ENCODE assay signal across 19 cellular contexts in the genomic region with DNA sequence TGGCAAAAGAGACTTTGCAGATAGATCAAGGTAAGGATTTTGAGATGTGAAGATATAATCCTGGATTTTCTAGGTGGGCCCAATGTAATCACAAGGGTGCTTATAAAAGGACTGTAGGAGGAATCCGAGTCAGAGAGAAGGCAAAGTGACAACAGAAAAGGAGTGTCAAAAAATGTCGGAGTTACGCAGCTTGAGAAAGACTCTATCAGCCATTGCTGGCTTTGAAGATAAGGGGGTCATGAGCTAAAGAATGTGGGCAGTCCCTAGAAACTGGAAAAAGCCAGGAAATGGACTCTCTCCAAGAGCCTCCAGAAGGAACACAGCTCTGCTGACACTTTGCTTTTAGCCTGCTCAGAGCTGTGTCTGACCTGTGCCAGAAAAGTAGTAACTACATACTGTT. TPM values are rescaled to one million over a fixed set of nuclear protein-coding genes. Genes with fewer than 3 reads are reported as not detected.
DNase-seq lines count a peak whose midpoint lies in the region; TF ChIP-seq lines count a peak whose summit lies in the region.
"Had no signal": no experiment of that assay in that cellular context is flagged by ENCODE, and none has a peak within 500 bp of the region (broad histone marks: within the 10 kb centered on the region; RNA-seq: fewer than 3 reads in every experiment).

No MANE protein-coding gene starts in this region.

- no peak overlapping the region for H2BK12ac ChIP-seq in neuronal stem cell (ENCODE audit: low read length)

- H3K79me1 ChIP-seq in neuronal stem cell (ENCODE audit: low read depth, low read length) = no peaks in the 10 kb centered on the region

- WGBS in neuronal stem cell (ENCODE audit: extremely low coverage in 2 of 2, insufficient read length in 2 of 2, insufficient replicate concordance in 1 of 2), 2 donors = no CpG with 5 or more reads among the region's 3 CpGs

- H3K4ac ChIP-seq in neuronal stem cell (ENCODE audit: low read length) = no peak overlapping the region

- peaks cover 2 to 3% of the 10 kb centered on the region in 2 donors for H3K4me1 ChIP-seq in neuronal stem cell (ENCODE audit: control insufficient read depth in 2 of 2, insufficient read depth in 1 of 2, low read depth in 1 of 2, low read length in 2 of 2)

- H3K9me3 ChIP-seq in neuronal stem cell (replicated peaks in 1 of 2; ENCODE audit: control insufficient read depth in 2 of 2, insufficient read depth in 1 of 2, low read depth in 1 of 2, low read length in 2 of 2) = no peaks in the 10 kb centered on the region
- H3K9me3 ChIP-seq: adrenal gland, SK-N-SH, testis had no signal

- H3K27ac ChIP-seq in neuronal stem cell (replicated peaks; ENCODE audit: low read length) = no peak overlapping the region
- H3K27ac ChIP-seq: testis had no signal

- no peak overlapping the region for H3K18ac ChIP-seq in neuronal stem cell (ENCODE audit: low read length)

- no peak overlapping the region for H2AK5ac ChIP-seq in neuronal stem cell (ENCODE audit: low read depth, low read length)

- no peak overlapping the region for H2BK5ac ChIP-seq in neuronal stem cell (ENCODE audit: low read length)

- peak overlapping the region; percentile 70 for H2AFZ ChIP-seq in neuronal stem cell (ENCODE audit: low read length)

- H3K36me3 ChIP-seq in neuronal stem cell (replicated peaks in 1 of 2; ENCODE audit: control insufficient read depth in 2 of 2, insufficient read depth in 2 of 2, low read length in 2 of 2) = no peaks in the 10 kb centered on the region
- H3K36me3 ChIP-seq: adrenal gland had no signal

- no peak overlapping the region for H4K91ac ChIP-seq in neuronal stem cell (ENCODE audit: low read depth, low read length, poor library complexity)

- H3K9ac ChIP-seq in neuronal stem cell (ENCODE audit: low read depth, low read length, poor library complexity) = no peak overlapping the region
- H3K9ac ChIP-seq: SK-N-SH had no signal

- H3K27me3 ChIP-seq in neuronal stem cell (ENCODE audit: control insufficient read depth in 3 of 3, insufficient read depth in 3 of 3, low read depth in 1 of 3, low read length in 3 of 3) = no peaks in the 10 kb centered on the region
- H3K27me3 ChIP-seq: adrenal gland, testis had no signal

- H3K14ac ChIP-seq in neuronal stem cell (ENCODE audit: low read length) = no peak overlapping the region

- TF ChIP-seq CTCF in fibroblast of pulmonary artery (IDR thresholded peaks at IDR 0.05; ENCODE audit: low read length, missing control alignments) = no peak

- no peak overlapping the region for H3K23ac ChIP-seq in neuronal stem cell (ENCODE audit: low read depth, low read length, poor library complexity)

- DNase-seq in OCI-M1 (lab: John Stamatoyannopoulos, UW) = peak; percentile 47
- peak; percentile 64 for DNase-seq in fibroblast of pulmonary artery (ENCODE audit: low read depth)
- DNase-seq in neuronal stem cell (ENCODE audit: low spot score) = no peak
- no peak for DNase-seq in NK-92 treated with Interleukin-12 subunit alpha and Interleukin-12 subunit beta, amount 100 ng/mL, for 24 hours (lab: John Stamatoyannopoulos, UW)
- no peak for DNase-seq in NCI-H187 treated with DMSO at 0.1 percent for 48 hours (lab: John Stamatoyannopoulos, UW)
- no peak for DNase-seq in DMS114 treated with DMSO at 0.1 percent for 48 hours (lab: John Stamatoyannopoulos, UW; ENCODE audit: unreplicated experiment)
- DNase-seq: activated CD4-positive, alpha-beta T cell treated with anti-CD3 and anti-CD28 coated beads, Interleukin-2, amount 50 U/mL, for 48 hours; activated gamma-delta T cell; adrenal gland; foreskin melanocyte; natural killer cell; NCI-H1092 treated with DMSO at 0.1 percent for 48 hours; NCI-H2081 treated with DMSO at 0.1 percent for 48 hours; posterior cingulate gyrus; RPMI8226; SK-N-SH; stimulated activated CD4-positive, alpha-beta T cell treated with anti-CD3 and anti-CD28 coated beads, Interleukin-1b, Interleukin-23, amount 100 ng/mL, for 48 hours; stimulated activated naive B cell treated with anti-CD40 and anti-IgM and Interleukin-4, amounts not matched to agents 10 μg/mL and 1 μg/mL and 100 μg/mL, for 72 hours; testis had no signal

- H2BK15ac ChIP-seq in neuronal stem cell (ENCODE audit: low read length) = no peak overlapping the region

- H4K8ac ChIP-seq in neuronal stem cell (ENCODE audit: low read depth, low read length) = no peak overlapping the region

- H3K4me2 ChIP-seq in neuronal stem cell (ENCODE audit: insufficient read depth, low read length, poor library complexity, severe bottlenecking) = no peak overlapping the region
- H3K4me2 ChIP-seq: SK-N-SH had no signal

- no peak overlapping the region for H2BK120ac ChIP-seq in neuronal stem cell (ENCODE audit: low read depth, low read length)

- H3K4me3 ChIP-seq in fibroblast of pulmonary artery (replicated peaks; ENCODE audit: low read depth, low read length) = no peak overlapping the region
- no peak overlapping the region for H3K4me3 ChIP-seq in neuronal stem cell (ENCODE audit: low read length in 2 of 2)
- H3K4me3 ChIP-seq: adrenal gland, testis had no signal

RNA-seq across cellular contexts. Expression of a gene that starts 8.7 kb away (rescaled TPM):
- polyA plus RNA-seq in neuronal stem cell (2013, experiment 1 of 2) = 126 TPM
- polyA plus RNA-seq in neuronal stem cell (2013, experiment 2 of 2) = 134 TPM

RNA-seq across cellular contexts. Expression of a gene that starts 9.1 kb away (rescaled TPM):
- polyA plus RNA-seq in neuronal stem cell (2013, experiment 1 of 2) = not detected
- polyA plus RNA-seq in neuronal stem cell (2013, experiment 2 of 2) = not detected
- polyA plus RNA-seq: adrenal gland, SK-N-SH had no signal

RNA-seq across cellular contexts. Expression of a gene that starts 17.1 kb away (rescaled TPM):
- not detected for polyA plus RNA-seq in neuronal stem cell (2013, experiment 1 of 2)
- not detected for polyA plus RNA-seq in neuronal stem cell (2013, experiment 2 of 2)

RNA-seq across cellular contexts. Expression of a gene that starts 51.2 kb away (rescaled TPM):
- 0.04 TPM for polyA plus RNA-seq in neuronal stem cell (2013, experiment 1 of 2)
- polyA plus RNA-seq in neuronal stem cell (2013, experiment 2 of 2) = 0.04 TPM

RNA-seq across cellular contexts. Expression of a gene that starts 53.7 kb away (rescaled TPM):
- 1.4 TPM for polyA plus RNA-seq in neuronal stem cell (2013, experiment 1 of 2)
- polyA plus RNA-seq in neuronal stem cell (2013, experiment 2 of 2) = 1.4 TPM

Comparison
In these comparisons a context has a peak if more than half of its experiments do, and no peak if none do; other contexts are left out.
1. DNase-seq: peak in OCI-M1 (single experiment) and fibroblast of pulmonary artery (single experiment); none in neuronal stem cell (single experiment), NK-92 treated with Interleukin-12 subunit alpha and Interleukin-12 subunit beta, amount 100 ng/mL, for 24 hours (single experiment), NCI-H187 treated with DMSO at 0.1 percent for 48 hours (single experiment) and DMS114 treated with DMSO at 0.1 percent for 48 hours (single experiment).